8 cellular contexts compared by ENCODE assay signal in the genomic region with DNA sequence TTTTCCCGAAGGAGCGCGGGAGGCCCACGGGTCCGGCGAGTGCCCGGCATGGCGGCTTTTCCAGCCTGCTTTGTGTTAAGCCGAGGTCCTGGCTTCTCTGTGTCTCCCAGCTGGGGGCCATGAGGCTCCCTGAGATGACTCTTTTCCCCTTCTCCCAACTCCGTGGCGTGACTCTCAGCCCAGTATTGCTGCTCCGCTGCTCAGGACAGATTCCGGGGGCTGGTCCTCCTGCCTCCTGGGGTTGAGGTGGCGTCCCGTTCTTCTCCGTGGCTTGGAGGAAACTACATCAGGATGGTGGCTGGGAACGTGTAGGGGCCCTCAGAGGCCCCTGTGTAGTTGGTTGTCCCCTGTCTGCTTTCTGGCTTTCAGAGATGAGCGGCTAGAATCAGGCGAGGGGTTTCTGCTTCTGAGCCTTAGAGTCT. TPM values are rescaled to one million over a fixed set of nuclear protein-coding genes. Genes with fewer than 3 reads are reported as not detected.
DNase-seq lines count a peak whose midpoint lies in the region; ATAC-seq and TF ChIP-seq lines count a peak whose summit lies in the region.

No MANE protein-coding gene starts in this region.

- H3K4me1 Mint-ChIP-seq in IgD-negative memory B cell (peaks cover 0 to 5% (median 3%) of the 10 kb centered on the region in 3 donors), chondrocyte (ENCODE audit: low read depth) (peaks cover 17% of the 10 kb centered on the region)

- peaks cover 7% of the 10 kb centered on the region for H3K36me3 ChIP-seq in mucosa of stomach (ENCODE audit: control insufficient read depth, insufficient read depth, low read length)

- H3K27me3 Mint-ChIP-seq in IgD-negative memory B cell (no peaks in the 10 kb centered on the region), chondrocyte (ENCODE audit: low read depth) (no peaks in the 10 kb centered on the region)

- ATAC-seq in HG03175 (IDR thresholded peaks at IDR 0.05; ENCODE audit: unreplicated experiment) (no peak), HG03196 (IDR thresholded peaks at IDR 0.05; ENCODE audit: unreplicated experiment) (no peak), GM21390 (IDR thresholded peaks at IDR 0.05; ENCODE audit: unreplicated experiment) (no peak)

- H3K27me3 ChIP-seq in AG04450 (ENCODE audit: control insufficient read depth, insufficient read depth, low read length): no peaks in the 10 kb centered on the region
- no peaks in the 10 kb centered on the region for H3K27me3 ChIP-seq in mucosa of stomach (ENCODE audit: control insufficient read depth, insufficient read depth, low read length)

- H3K27ac ChIP-seq in AG04450 (ENCODE audit: low read depth, low read length): no peak overlapping the region

- peak overlapping the region; percentile 74 for H3K9ac ChIP-seq in mucosa of stomach (ENCODE audit: low read length)

- peak overlapping the region; percentile 85 for H3K4me3 ChIP-seq in AG04450 (ENCODE audit: low read depth, low read length)
- peak overlapping the region; percentile 50 for H3K4me3 ChIP-seq in mucosa of stomach (ENCODE audit: low read length)

- CTCF ChIA-PET in AG04450 (lab: Charles Lee): no interaction called here

- POLR2A ChIA-PET in AG04450 (lab: Yijun Ruan, JAX): interaction anchor here (0.6 to 2.2 kb wide), 3 partner anchors 15 to 46 kb away, joined by 3 to 8 read pairs (median 4); a partner anchor contains a TSS

- TF ChIP-seq CTCF in AG04450 (IDR thresholded peaks at IDR 0.05; ENCODE audit: low read depth, low read length) (no peak), chondrocyte (IDR thresholded peaks at IDR 0.05) (no peak)

- H3K9me3 Mint-ChIP-seq in IgD-negative memory B cell (no peaks in the 10 kb centered on the region), chondrocyte (ENCODE audit: low read depth) (no peaks in the 10 kb centered on the region)

- no peaks in the 10 kb centered on the region for H3K36me3 Mint-ChIP-seq in IgD-negative memory B cell
- peaks cover 1% of the 10 kb centered on the region for H3K36me3 Mint-ChIP-seq in chondrocyte (ENCODE audit: low read depth)

- H3K4me1 ChIP-seq in mucosa of stomach (ENCODE audit: control insufficient read depth, insufficient read depth, low read length): peaks cover 23% of the 10 kb centered on the region

- peaks cover 4% of the 10 kb centered on the region; the same call in 1 of the 2 replicates for H3K9me3 ChIP-seq in AG04450 (ENCODE audit: control insufficient read depth, insufficient read depth, low read length)
- H3K9me3 ChIP-seq in mucosa of stomach (ENCODE audit: control insufficient read depth, low read length): no peaks in the 10 kb centered on the region

- H3K4me3 Mint-ChIP-seq in IgD-negative memory B cell (peak overlapping the region; percentile 75 to 84 (median 79)), chondrocyte (ENCODE audit: unreplicated experiment) (peak overlapping the region; percentile 86)

- H3K27ac Mint-ChIP-seq in IgD-negative memory B cell (no peak overlapping the region), chondrocyte (ENCODE audit: unreplicated experiment) (no peak overlapping the region)

- DNase-seq in AG04450 (ENCODE audit: low read depth, low spot score) (no peak), chondrocyte (ENCODE audit: low spot score) (no peak), NCI-H69 (lab: John Stamatoyannopoulos, UW) (no peak)

RNA-seq across cellular contexts. Expression of a gene that starts 1.0 kb away (rescaled TPM):
- polyA plus RNA-seq in AG04450 (2011; rRNA removed): 63.1 and 94.3 TPM in 2 replicates
- 74.9 and 108 TPM in 2 replicates for polyA minus RNA-seq in AG04450 (2011; rRNA and poly(A)+ RNA removed)
- 122 TPM for polyA plus RNA-seq in IgD-negative memory B cell
- total RNA-seq in chondrocyte: 79.8 to 103 TPM (median 82.8 TPM) in 3 replicates

RNA-seq across cellular contexts. Expression of a gene that starts 1.0 kb away (rescaled TPM):
- polyA plus RNA-seq in AG04450 (2011; rRNA removed) (11.8 and 14.1 TPM in 2 replicates), IgD-negative memory B cell (4.1 TPM)
- polyA minus RNA-seq in AG04450 (2011; rRNA and poly(A)+ RNA removed): 19.4 and 25.1 TPM in 2 replicates
- 29.7 to 47.4 TPM (median 45.2 TPM) in 3 replicates for total RNA-seq in chondrocyte

RNA-seq across cellular contexts. Expression of a gene that starts 13.0 kb away (rescaled TPM):
- polyA plus RNA-seq in AG04450 (2011; rRNA removed) (21.4 and 27.0 TPM in 2 replicates), IgD-negative memory B cell (55.7 TPM)
- 14.5 and 14.8 TPM in 2 replicates for polyA minus RNA-seq in AG04450 (2011; rRNA and poly(A)+ RNA removed)
- total RNA-seq in chondrocyte: 64.0 to 78.4 TPM (median 68.4 TPM) in 3 replicates

RNA-seq across cellular contexts. Expression of a gene that starts 15.2 kb away (rescaled TPM):
- 35.5 and 55.6 TPM in 2 replicates for polyA plus RNA-seq in AG04450 (2011; rRNA removed)
- polyA minus RNA-seq in AG04450 (2011; rRNA and poly(A)+ RNA removed): 31.5 and 46.4 TPM in 2 replicates
- polyA plus RNA-seq in IgD-negative memory B cell: 88.3 TPM
- 52.8 to 59.8 TPM (median 58.2 TPM) in 3 replicates for total RNA-seq in chondrocyte

RNA-seq across cellular contexts. Expression of a gene that starts 21.2 kb away (rescaled TPM):
- polyA plus RNA-seq in AG04450 (2011; rRNA removed) (12.9 and 18.7 TPM in 2 replicates), IgD-negative memory B cell (not detected)
- polyA minus RNA-seq in AG04450 (2011; rRNA and poly(A)+ RNA removed): 8.5 and 16.2 TPM in 2 replicates
- total RNA-seq in chondrocyte: 14.9 to 32.7 TPM (median 32.3 TPM) in 3 replicates
